Comparison of ENCODE assay signal across 29 cellular contexts in genomic region chr6:144437105-144437504, GRCh38.
"Had no signal": no experiment of that assay in that cellular context is flagged by ENCODE, and none has a peak within 500 bp of the region (broad histone marks: within the 10 kb centered on the region; RNA-seq: fewer than 3 reads in every experiment).

No MANE protein-coding gene starts in this region.

- H3K4me3 ChIP-seq: stomach, suprapubic skin, testis, thoracic aorta, thyroid gland, tibial artery, tibial nerve, transverse colon, upper lobe of left lung, upper lobe of right lung, uterus, vagina had no signal

- ATAC-seq: stimulated activated effector memory CD8-positive, alpha-beta T cell treated with anti-CD3 and anti-CD28 coated beads, Interleukin-12 subunit alpha, Interleukin-12 subunit beta, amount 100 ng/mL, for 72 hours; stimulated activated memory B cell treated with anti-CD40 and anti-IgM and Interleukin-4, amounts not matched to agents 10 μg/mL and 1 μg/mL and 100 μg/mL, for 72 hours; stimulated activated naive B cell treated with anti-CD40 and anti-IgM and Interleukin-4, amounts not matched to agents 10 μg/mL and 1 μg/mL and 100 μg/mL, for 72 hours; stimulated activated naive CD8-positive, alpha-beta T cell treated with anti-CD3 and anti-CD28 coated beads, Interleukin-15, amount 100 ng/mL, for 72 hours; stimulated activated naive CD8-positive, alpha-beta T cell treated with anti-CD3 and anti-CD28 coated beads, Interleukin-15, Interleukin-2, amounts not matched to agents 100 U/mL and 50 U/mL, for 24 hours; upper lobe of right lung had no signal

- H3K4me1 ChIP-seq: suprapubic skin, testis, transverse colon, upper lobe of right lung, uterus, vagina had no signal

- H3K36me3 ChIP-seq: uterus had no signal

- FAIRE-seq: urothelium cell line had no signal

- H3K4me3 Mint-ChIP-seq: stimulated activated effector memory CD8-positive, alpha-beta T cell treated with anti-CD3 and anti-CD28 coated beads, Interleukin-12 subunit alpha, Interleukin-12 subunit beta, amount 100 ng/mL, for 72 hours; stimulated activated memory B cell treated with anti-CD40 and anti-IgM and Interleukin-4, amounts not matched to agents 10 μg/mL and 1 μg/mL and 100 μg/mL, for 72 hours; stimulated activated naive B cell treated with anti-CD40 and anti-IgM and Interleukin-4, amounts not matched to agents 10 μg/mL and 1 μg/mL and 100 μg/mL, for 72 hours; stimulated activated naive CD8-positive, alpha-beta T cell treated with anti-CD3 and anti-CD28 coated beads, Interleukin-15, amount 100 ng/mL, for 72 hours; stimulated activated naive CD8-positive, alpha-beta T cell treated with anti-CD3 and anti-CD28 coated beads, Interleukin-15, Interleukin-2, amounts not matched to agents 100 ng/mL and 50 ng/mL, for 24 hours; type B pancreatic cell had no signal

- H3K9me3 ChIP-seq: suprapubic skin, testis, thoracic aorta, thyroid gland, tibial artery, tibial nerve, upper lobe of right lung, uterus, vagina had no signal

- DNase-seq: stimulated activated CD4-positive, alpha-beta T cell treated with anti-CD3 and anti-CD28 coated beads, Interleukin-2, amount 100 ng/mL, for 48 hours; stimulated activated CD4-positive, alpha-beta T cell treated with anti-CD3 and anti-CD28 coated beads, Interleukin-4, amount 100 ng/mL, for 1 hour; stimulated activated CD4-positive, alpha-beta T cell treated with anti-CD3 and anti-CD28 coated beads, Interleukin-4, amount 100 ng/mL, for 24 hours; stimulated activated CD4-positive, alpha-beta T cell treated with anti-CD3 and anti-CD28 coated beads, Interleukin-4, amount 100 ng/mL, for 4 hours; stimulated activated CD8-positive, alpha-beta memory T cell treated with anti-CD3 and anti-CD28 coated beads, Interleukin-4, amount 100 ng/mL, for 48 hours; stimulated activated naive B cell treated with anti-CD40 and anti-IgM and Interleukin-4, amounts not matched to agents 10 μg/mL and 1 μg/mL and 100 μg/mL, for 72 hours; stimulated activated naive CD4-positive, alpha-beta T cell; stimulated activated naive CD4-positive, alpha-beta T cell treated with Interleukin-2 at 50 U/mL for 16 hours; stimulated activated naive CD8-positive, alpha-beta T cell treated with anti-CD3 and anti-CD28 coated beads, Interleukin-15, amount 100 ng/mL, for 72 hours; stimulated activated naive CD8-positive, alpha-beta T cell treated with anti-CD3 and anti-CD28 coated beads, Interleukin-15, Interleukin-2, amounts not matched to agents 100 U/mL and 50 U/mL, for 24 hours; stomach; substantia nigra; testis; thyroid gland; tibial artery; transverse colon; trophoblast cell; upper lobe of left lung; upper lobe of right lung; uterus had no signal

- H3K27ac Mint-ChIP-seq: stimulated activated memory B cell treated with anti-CD40 and anti-IgM and Interleukin-4, amounts not matched to agents 10 μg/mL and 1 μg/mL and 100 μg/mL, for 72 hours; stimulated activated naive B cell treated with anti-CD40 and anti-IgM and Interleukin-4, amounts not matched to agents 10 μg/mL and 1 μg/mL and 100 μg/mL, for 72 hours; stimulated activated naive CD8-positive, alpha-beta T cell treated with anti-CD3 and anti-CD28 coated beads, Interleukin-15, Interleukin-2, amounts not matched to agents 100 ng/mL and 50 ng/mL, for 24 hours; type B pancreatic cell had no signal

- H3K27ac ChIP-seq: stomach, suprapubic skin, testis, thoracic aorta, thyroid gland, tibial artery, tibial nerve, transverse colon, upper lobe of left lung, upper lobe of right lung, uterus, vagina had no signal

- H3K27me3 Mint-ChIP-seq: stimulated activated memory B cell treated with anti-CD40 and anti-IgM and Interleukin-4, amounts not matched to agents 10 μg/mL and 1 μg/mL and 100 μg/mL, for 72 hours; stimulated activated naive B cell treated with anti-CD40 and anti-IgM and Interleukin-4, amounts not matched to agents 10 μg/mL and 1 μg/mL and 100 μg/mL, for 72 hours; stimulated activated naive CD8-positive, alpha-beta T cell treated with anti-CD3 and anti-CD28 coated beads, Interleukin-15, amount 100 ng/mL, for 72 hours; stimulated activated naive CD8-positive, alpha-beta T cell treated with anti-CD3 and anti-CD28 coated beads, Interleukin-15, Interleukin-2, amounts not matched to agents 100 ng/mL and 50 ng/mL, for 24 hours; type B pancreatic cell had no signal

- H3K27me3 ChIP-seq: stomach, suprapubic skin, testis, thyroid gland, tibial artery, tibial nerve, transverse colon, upper lobe of left lung, upper lobe of right lung, uterus, vagina had no signal
